9 cellular contexts compared by ENCODE assay signal in genomic region chr6:84033523-84034451, GRCh38. TPM values are rescaled to one million over a fixed set of nuclear protein-coding genes. Genes with fewer than 3 reads are reported as not detected.
A peak's percentile ranks its signal among the peaks of the same experiment; 100 is the strongest.
DNase-seq lines count a peak whose midpoint lies in the region; ATAC-seq and TF ChIP-seq lines count a peak whose summit lies in the region.
"Had no signal": no experiment of that assay in that cellular context is flagged by ENCODE, and none has a peak within 500 bp of the region (broad histone marks: within the 10 kb centered on the region; RNA-seq: fewer than 3 reads in every experiment).

Gene MRAP2, plus strand, starts transcription at chr6:84033772. Its CDS starts 21,547 bp downstream, at chr6:84055319.

- DNase-seq in NCI-H2196 (lab: John Stamatoyannopoulos, UW; ENCODE audit: unreplicated experiment) (peak; percentile 31), NCI-H2196 treated with DMSO at 0.1 percent for 48 hours (lab: John Stamatoyannopoulos, UW; ENCODE audit: unreplicated experiment) (no peak), heart left ventricle (peak in 1 of 5 donors; percentile 32), prostate gland (ENCODE audit: low spot score) (peak; percentile 36), putamen (ENCODE audit: low spot score) (no peak)
- DNase-seq: DND-41 had no signal

- H3K4me1 ChIP-seq in heart left ventricle, result peaks cover 0 to 16% (median 0%) of the 10 kb centered on the region in 12 donors
- no peaks in the 10 kb centered on the region for H3K4me1 ChIP-seq in prostate gland (replicated peaks)

- peak within 1 kb of the TSS; percentile 50 for H3K4me3 ChIP-seq in WI38 (ENCODE audit: low read depth, low read length)
- H3K4me3 ChIP-seq in heart left ventricle, result peak within 1 kb of the TSS; percentile 28 to 66 (median 53)
- H3K4me3 ChIP-seq in prostate gland, result peak within 1 kb of the TSS; percentile 53 to 56

- TF ChIP-seq POLR2A in heart left ventricle (IDR thresholded peaks at IDR 0.05) (no peak), prostate gland (IDR thresholded peaks at IDR 0.05) (no peak)

- H3K27ac ChIP-seq in heart left ventricle, result no peak within 1 kb of the TSS
- peak within 1 kb of the TSS; percentile 30 to 64 for H3K27ac ChIP-seq in prostate gland

- H3K9me3 ChIP-seq in heart left ventricle (peaks cover 0 to 5% (median 0%) of the 10 kb centered on the region in 12 donors), prostate gland (no peaks in the 10 kb centered on the region)

- peaks cover 0 to 39% (median 11%) of the 10 kb centered on the region in 9 donors for H3K27me3 ChIP-seq in heart left ventricle
- H3K27me3 ChIP-seq in prostate gland (replicated peaks; ENCODE audit: insufficient read depth), result no peaks in the 10 kb centered on the region

- intact Hi-C loops in heart left ventricle (cut with DNase I), result no loop called here
- intact Hi-C loops in prostate gland (cut with DNase I), result no loop called here

- no peaks in the 10 kb centered on the region for H3K36me3 ChIP-seq in heart left ventricle
- no peaks in the 10 kb centered on the region for H3K36me3 ChIP-seq in prostate gland

- WGBS in heart left ventricle, 4 donors, result 0 to 1% (median 1%) methylated on average over 44 to 78 of the region's 78 CpGs
- 0% methylated on average over 39 of the region's 78 CpGs for WGBS in prostate gland

- TF ChIP-seq CTCF in WI38 (IDR thresholded peaks at IDR 0.05; ENCODE audit: low read depth, low read length) (no peak), heart left ventricle (IDR thresholded peaks at IDR 0.05) (no peak), prostate gland (IDR thresholded peaks at IDR 0.05) (peak in 1 of 4 experiments; percentile 8)

- ATAC-seq in HG03520 (IDR thresholded peaks at IDR 0.05; ENCODE audit: unreplicated experiment) (peak; percentile 47), heart left ventricle (peak in 3 of 4 donors; percentile 47 to 77 (median 71)), GM21423 (IDR thresholded peaks at IDR 0.05; ENCODE audit: unreplicated experiment) (no peak)

RNA-seq across cellular contexts. Expression of gene MRAP2, which starts in this region (rescaled TPM):
- total RNA-seq in heart left ventricle (under 1 TPM in 4 of 9 donors, not detected in 5; 0.12 to 0.28 (median 0.24) TPM), prostate gland (10 to 100 TPM; 10.6 to 11.5 TPM)
- polyA plus RNA-seq in heart left ventricle, result under 1 TPM in 1 of 2 donors, not detected in 1; 0.23 TPM

Comparison
In these comparisons a context has a peak if more than half of its experiments do, and no peak if none do; other contexts are left out.
1. RNA of gene MRAP2 (total RNA-seq): 10.6 to 11.5 TPM in prostate gland; 0.12 to 0.28 TPM in heart left ventricle; every median in the first group is over 4 times any median in the second.
2. DNase-seq: peak in NCI-H2196 (single experiment) and prostate gland (single experiment); none in NCI-H2196 treated with DMSO at 0.1 percent for 48 hours (single experiment) and putamen (single experiment).
3. Peak in ATAC-seq and H3K4me3 ChIP-seq in heart left ventricle; RNA of the gene not detected or under 1 TPM.
4. H3K27ac ChIP-seq: peak in prostate gland (2 of 2); none in heart left ventricle (0 of 12).
5. Peak in every context shown above with its lines, with median percentiles within 50 percentile points of each other: H3K4me3 ChIP-seq.